1 cellular context compared by ENCODE assay signal in the genomic region with DNA sequence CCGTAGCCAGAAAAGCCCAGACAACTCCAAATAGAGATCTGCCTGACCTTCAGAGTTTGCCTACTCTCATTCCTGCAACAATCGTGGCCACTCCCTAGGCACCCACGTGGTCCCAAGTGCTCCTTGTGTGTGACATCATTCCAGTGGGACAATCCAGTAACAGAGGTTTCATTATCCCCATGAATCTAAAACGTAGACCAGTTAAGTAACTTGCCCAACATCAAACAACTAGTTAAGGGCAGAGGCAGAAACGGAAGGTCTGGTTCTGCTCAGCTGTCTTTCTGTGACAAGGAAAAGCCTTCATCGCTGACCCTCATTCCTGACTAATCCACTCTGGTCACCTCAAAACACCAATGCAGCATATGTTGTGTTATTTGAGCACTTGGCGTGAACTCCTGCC.
TF ChIP-seq lines count a peak whose summit lies in the region.

No MANE protein-coding gene starts in this region.

TF ChIP-seq in HEK293, 187 proteins besides CTCF, POLR2A, EP300 and RAD21 (continued from another document):
- TF ChIP-seq, protein P1, sequence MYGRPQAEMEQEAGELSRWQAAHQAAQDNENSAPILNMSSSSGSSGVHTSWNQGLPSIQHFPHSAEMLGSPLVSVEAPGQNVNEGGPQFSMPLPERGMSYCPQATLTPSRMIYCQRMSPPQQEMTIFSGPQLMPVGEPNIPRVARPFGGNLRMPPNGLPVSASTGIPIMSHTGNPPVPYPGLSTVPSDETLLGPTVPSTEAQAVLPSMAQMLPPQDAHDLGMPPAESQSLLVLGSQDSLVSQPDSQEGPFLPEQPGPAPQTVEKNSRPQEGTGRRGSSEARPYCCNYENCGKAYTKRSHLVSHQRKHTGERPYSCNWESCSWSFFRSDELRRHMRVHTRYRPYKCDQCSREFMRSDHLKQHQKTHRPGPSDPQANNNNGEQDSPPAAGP (tag by site-specific recombination; IDR thresholded peaks at IDR 0.05), result no peak
- TF ChIP-seq, protein P2, sequence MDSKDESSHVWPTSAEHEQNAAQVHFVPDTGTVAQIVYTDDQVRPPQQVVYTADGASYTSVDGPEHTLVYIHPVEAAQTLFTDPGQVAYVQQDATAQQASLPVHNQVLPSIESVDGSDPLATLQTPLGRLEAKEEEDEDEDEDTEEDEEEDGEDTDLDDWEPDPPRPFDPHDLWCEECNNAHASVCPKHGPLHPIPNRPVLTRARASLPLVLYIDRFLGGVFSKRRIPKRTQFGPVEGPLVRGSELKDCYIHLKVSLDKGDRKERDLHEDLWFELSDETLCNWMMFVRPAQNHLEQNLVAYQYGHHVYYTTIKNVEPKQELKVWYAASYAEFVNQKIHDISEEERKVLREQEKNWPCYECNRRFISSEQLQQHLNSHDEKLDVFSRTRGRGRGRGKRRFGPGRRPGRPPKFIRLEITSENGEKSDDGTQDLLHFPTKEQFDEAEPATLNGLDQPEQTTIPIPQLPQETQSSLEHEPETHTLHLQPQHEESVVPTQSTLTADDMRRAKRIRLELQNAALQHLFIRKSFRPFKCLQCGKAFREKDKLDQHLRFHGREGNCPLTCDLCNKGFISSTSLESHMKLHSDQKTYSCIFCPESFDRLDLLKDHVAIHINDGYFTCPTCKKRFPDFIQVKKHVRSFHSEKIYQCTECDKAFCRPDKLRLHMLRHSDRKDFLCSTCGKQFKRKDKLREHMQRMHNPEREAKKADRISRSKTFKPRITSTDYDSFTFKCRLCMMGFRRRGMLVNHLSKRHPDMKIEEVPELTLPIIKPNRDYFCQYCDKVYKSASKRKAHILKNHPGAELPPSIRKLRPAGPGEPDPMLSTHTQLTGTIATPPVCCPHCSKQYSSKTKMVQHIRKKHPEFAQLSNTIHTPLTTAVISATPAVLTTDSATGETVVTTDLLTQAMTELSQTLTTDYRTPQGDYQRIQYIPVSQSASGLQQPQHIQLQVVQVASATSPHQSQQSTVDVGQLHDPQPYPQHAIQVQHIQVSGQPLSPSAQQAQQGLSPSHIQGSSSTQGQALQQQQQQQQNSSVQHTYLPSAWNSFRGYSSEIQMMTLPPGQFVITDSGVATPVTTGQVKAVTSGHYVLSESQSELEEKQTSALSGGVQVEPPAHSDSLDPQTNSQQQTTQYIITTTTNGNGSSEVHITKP (tag by site-specific recombination; IDR thresholded peaks at IDR 0.05), result peak; percentile 66
- TF ChIP-seq ZNF2 (tag by site-specific recombination; IDR thresholded peaks at IDR 0.05) (no peak), ZEB2 (tag by site-specific recombination; IDR thresholded peaks at IDR 0.05) (0 out of 2 replicates have a peak, but pooled peaks have one; percentile 7), ZNF791 (tag by site-specific recombination; IDR thresholded peaks at IDR 0.05) (no peak), IKZF3 (tag by site-specific recombination; IDR thresholded peaks at IDR 0.05) (peak; percentile 35; the same call in 1 of the 2 replicates), ZBTB21 (tag by site-specific recombination; IDR thresholded peaks at IDR 0.05) (peak; percentile 50; the same call in 1 of the 2 replicates), ZNF335 (tag by site-specific recombination; conservative IDR thresholded peaks at IDR 0.05) (peak; percentile 8; the same call in 1 of the 2 replicates)
- TF ChIP-seq, protein P3, sequence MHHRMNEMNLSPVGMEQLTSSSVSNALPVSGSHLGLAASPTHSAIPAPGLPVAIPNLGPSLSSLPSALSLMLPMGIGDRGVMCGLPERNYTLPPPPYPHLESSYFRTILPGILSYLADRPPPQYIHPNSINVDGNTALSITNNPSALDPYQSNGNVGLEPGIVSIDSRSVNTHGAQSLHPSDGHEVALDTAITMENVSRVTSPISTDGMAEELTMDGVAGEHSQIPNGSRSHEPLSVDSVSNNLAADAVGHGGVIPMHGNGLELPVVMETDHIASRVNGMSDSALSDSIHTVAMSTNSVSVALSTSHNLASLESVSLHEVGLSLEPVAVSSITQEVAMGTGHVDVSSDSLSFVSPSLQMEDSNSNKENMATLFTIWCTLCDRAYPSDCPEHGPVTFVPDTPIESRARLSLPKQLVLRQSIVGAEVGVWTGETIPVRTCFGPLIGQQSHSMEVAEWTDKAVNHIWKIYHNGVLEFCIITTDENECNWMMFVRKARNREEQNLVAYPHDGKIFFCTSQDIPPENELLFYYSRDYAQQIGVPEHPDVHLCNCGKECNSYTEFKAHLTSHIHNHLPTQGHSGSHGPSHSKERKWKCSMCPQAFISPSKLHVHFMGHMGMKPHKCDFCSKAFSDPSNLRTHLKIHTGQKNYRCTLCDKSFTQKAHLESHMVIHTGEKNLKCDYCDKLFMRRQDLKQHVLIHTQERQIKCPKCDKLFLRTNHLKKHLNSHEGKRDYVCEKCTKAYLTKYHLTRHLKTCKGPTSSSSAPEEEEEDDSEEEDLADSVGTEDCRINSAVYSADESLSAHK (tag by site-specific recombination; IDR thresholded peaks at IDR 0.05), result peak; percentile 97
- TF ChIP-seq, protein P4, sequence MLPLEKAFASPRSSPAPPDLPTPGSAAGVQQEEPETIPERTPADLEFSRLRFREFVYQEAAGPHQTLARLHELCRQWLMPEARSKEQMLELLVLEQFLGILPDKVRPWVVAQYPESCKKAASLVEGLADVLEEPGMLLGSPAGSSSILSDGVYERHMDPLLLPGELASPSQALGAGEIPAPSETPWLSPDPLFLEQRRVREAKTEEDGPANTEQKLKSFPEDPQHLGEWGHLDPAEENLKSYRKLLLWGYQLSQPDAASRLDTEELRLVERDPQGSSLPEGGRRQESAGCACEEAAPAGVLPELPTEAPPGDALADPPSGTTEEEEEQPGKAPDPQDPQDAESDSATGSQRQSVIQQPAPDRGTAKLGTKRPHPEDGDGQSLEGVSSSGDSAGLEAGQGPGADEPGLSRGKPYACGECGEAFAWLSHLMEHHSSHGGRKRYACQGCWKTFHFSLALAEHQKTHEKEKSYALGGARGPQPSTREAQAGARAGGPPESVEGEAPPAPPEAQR (tag by site-specific recombination; IDR thresholded peaks at IDR 0.05), result no peak
- TF ChIP-seq, protein P5, sequence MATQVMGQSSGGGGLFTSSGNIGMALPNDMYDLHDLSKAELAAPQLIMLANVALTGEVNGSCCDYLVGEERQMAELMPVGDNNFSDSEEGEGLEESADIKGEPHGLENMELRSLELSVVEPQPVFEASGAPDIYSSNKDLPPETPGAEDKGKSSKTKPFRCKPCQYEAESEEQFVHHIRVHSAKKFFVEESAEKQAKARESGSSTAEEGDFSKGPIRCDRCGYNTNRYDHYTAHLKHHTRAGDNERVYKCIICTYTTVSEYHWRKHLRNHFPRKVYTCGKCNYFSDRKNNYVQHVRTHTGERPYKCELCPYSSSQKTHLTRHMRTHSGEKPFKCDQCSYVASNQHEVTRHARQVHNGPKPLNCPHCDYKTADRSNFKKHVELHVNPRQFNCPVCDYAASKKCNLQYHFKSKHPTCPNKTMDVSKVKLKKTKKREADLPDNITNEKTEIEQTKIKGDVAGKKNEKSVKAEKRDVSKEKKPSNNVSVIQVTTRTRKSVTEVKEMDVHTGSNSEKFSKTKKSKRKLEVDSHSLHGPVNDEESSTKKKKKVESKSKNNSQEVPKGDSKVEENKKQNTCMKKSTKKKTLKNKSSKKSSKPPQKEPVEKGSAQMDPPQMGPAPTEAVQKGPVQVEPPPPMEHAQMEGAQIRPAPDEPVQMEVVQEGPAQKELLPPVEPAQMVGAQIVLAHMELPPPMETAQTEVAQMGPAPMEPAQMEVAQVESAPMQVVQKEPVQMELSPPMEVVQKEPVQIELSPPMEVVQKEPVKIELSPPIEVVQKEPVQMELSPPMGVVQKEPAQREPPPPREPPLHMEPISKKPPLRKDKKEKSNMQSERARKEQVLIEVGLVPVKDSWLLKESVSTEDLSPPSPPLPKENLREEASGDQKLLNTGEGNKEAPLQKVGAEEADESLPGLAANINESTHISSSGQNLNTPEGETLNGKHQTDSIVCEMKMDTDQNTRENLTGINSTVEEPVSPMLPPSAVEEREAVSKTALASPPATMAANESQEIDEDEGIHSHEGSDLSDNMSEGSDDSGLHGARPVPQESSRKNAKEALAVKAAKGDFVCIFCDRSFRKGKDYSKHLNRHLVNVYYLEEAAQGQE (tag by site-specific recombination; IDR thresholded peaks at IDR 0.05), result no peak
